In the genomic region with DNA sequence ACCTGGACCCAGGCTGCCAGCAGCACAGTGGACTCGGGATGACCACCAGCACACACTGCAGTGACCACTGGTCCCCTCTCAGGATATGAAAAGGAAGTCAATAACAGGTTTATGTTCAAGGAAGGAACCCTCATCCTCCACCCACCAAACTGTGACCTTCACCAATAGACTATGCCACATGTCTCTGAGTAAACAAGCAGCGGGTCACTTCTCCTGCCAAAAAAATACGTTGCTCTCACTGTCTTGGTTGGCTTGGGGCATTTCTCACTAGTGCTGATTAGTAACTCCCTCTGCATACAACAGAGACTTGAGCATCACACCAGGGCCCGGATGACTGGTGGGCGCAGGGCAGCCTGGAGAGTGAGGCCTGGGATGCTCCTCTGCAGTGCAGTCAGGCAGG, we compare ENCODE assay signal across 33 cellular contexts.
"Had no signal": no experiment of that assay in that cellular context is flagged by ENCODE, and none has a peak within 500 bp of the region (broad histone marks: within the 10 kb centered on the region; RNA-seq: fewer than 3 reads in every experiment).

No MANE protein-coding gene starts in this region.

- H3K27ac ChIP-seq: ascending aorta, Peyer's patch, SJSA1 had no signal

- H3K9me3 Mint-ChIP-seq: activated CD4-positive, alpha-beta T cell treated with anti-CD3 and anti-CD28 coated beads, Interleukin-2, amount 10 ng/mL, durations not matched to agents 7 days and 5 days; activated naive CD4-positive, alpha-beta T cell treated with anti-CD3 and anti-CD28 coated beads, Interleukin-2, amount 50 U/mL, for 24 hours; activated naive CD8-positive, alpha-beta T cell treated with anti-CD3 and anti-CD28 coated beads, Interleukin-2, amount 10 ng/mL, durations not matched to agents 7 days and 5 days; T-helper 1 cell treated with Interleukin-12 subunit alpha and Interleukin-12 subunit beta and Interleukin-4 antibody, amounts not matched to agents 30 μg/mL and 1 μg/mL, for 36 hours; T-helper 2 cell treated with Interferon-gamma antibody and Interleukin-4, amounts not matched to agents 5 μg/mL and 100 μg/mL, for 36 hours; WTC11 had no signal

- H3K4me2 ChIP-seq: SK-N-SH had no signal

- H3K4me3 Mint-ChIP-seq: activated CD4-positive, alpha-beta T cell treated with anti-CD3 and anti-CD28 coated beads for 36 hours; activated CD4-positive, alpha-beta T cell treated with anti-CD3 and anti-CD28 coated beads, Interleukin-2, amount 10 ng/mL, durations not matched to agents 7 days and 5 days; activated CD8-positive, alpha-beta T cell treated with anti-CD3 and anti-CD28 coated beads, Interleukin-2, amount 10 ng/mL, durations not matched to agents 7 days and 5 days; activated naive CD4-positive, alpha-beta T cell treated with anti-CD3 and anti-CD28 coated beads, Interleukin-2, amount 50 U/mL, for 24 hours; activated naive CD8-positive, alpha-beta T cell treated with anti-CD3 and anti-CD28 coated beads, Interleukin-2, amount 10 ng/mL, durations not matched to agents 7 days and 5 days; T-helper 1 cell treated with Interleukin-12 subunit alpha and Interleukin-12 subunit beta and Interleukin-4 antibody, amounts not matched to agents 30 μg/mL and 1 μg/mL, for 36 hours; T-helper 2 cell treated with Interferon-gamma antibody and Interleukin-4, amounts not matched to agents 5 μg/mL and 100 μg/mL, for 36 hours; WTC11 had no signal

- H3K27me3 ChIP-seq: ascending aorta, Peyer's patch, SJSA1 had no signal

- H3K4me3 ChIP-seq: ascending aorta, Peyer's patch, SJSA1 had no signal

- H3K9ac ChIP-seq: SK-N-SH had no signal

- FAIRE-seq: TTC549 had no signal

- H3K9me3 ChIP-seq: ascending aorta, Peyer's patch, SJSA1, SK-N-SH had no signal

- ATAC-seq: activated CD4-positive, alpha-beta T cell treated with anti-CD3 and anti-CD28 coated beads for 36 hours; activated CD4-positive, CD25-positive, alpha-beta regulatory T cell treated with anti-CD3 and anti-CD28 coated beads, Interleukin-2, amount 50 U/mL, for 24 hours; activated CD8-positive, alpha-beta T cell treated with anti-CD3 and anti-CD28 coated beads, Interleukin-2, amount 10 ng/mL, durations not matched to agents 7 days and 5 days; PC-3; WTC11 had no signal

- H3K27me3 Mint-ChIP-seq: activated CD4-positive, alpha-beta T cell treated with anti-CD3 and anti-CD28 coated beads for 36 hours; activated CD4-positive, alpha-beta T cell treated with anti-CD3 and anti-CD28 coated beads, Interleukin-2, amount 10 ng/mL, durations not matched to agents 7 days and 5 days; activated naive CD4-positive, alpha-beta T cell treated with anti-CD3 and anti-CD28 coated beads, Interleukin-2, amount 50 U/mL, for 24 hours; activated naive CD8-positive, alpha-beta T cell treated with anti-CD3 and anti-CD28 coated beads, Interleukin-2, amount 10 ng/mL, durations not matched to agents 7 days and 5 days had no signal

- H3K27ac Mint-ChIP-seq: activated CD4-positive, alpha-beta T cell treated with anti-CD3 and anti-CD28 coated beads for 36 hours; activated CD4-positive, alpha-beta T cell treated with anti-CD3 and anti-CD28 coated beads, Interleukin-2, amount 10 ng/mL, durations not matched to agents 7 days and 5 days; activated CD8-positive, alpha-beta T cell treated with anti-CD3 and anti-CD28 coated beads, Interleukin-2, amount 10 ng/mL, durations not matched to agents 7 days and 5 days; activated naive CD4-positive, alpha-beta T cell treated with anti-CD3 and anti-CD28 coated beads, Interleukin-2, amount 50 U/mL, for 24 hours; activated naive CD8-positive, alpha-beta T cell treated with anti-CD3 and anti-CD28 coated beads, Interleukin-2, amount 10 ng/mL, durations not matched to agents 7 days and 5 days; T-helper 1 cell treated with Interleukin-12 subunit alpha and Interleukin-12 subunit beta and Interleukin-4 antibody, amounts not matched to agents 30 μg/mL and 1 μg/mL, for 36 hours; T-helper 2 cell treated with Interferon-gamma antibody and Interleukin-4, amounts not matched to agents 5 μg/mL and 100 μg/mL, for 36 hours; WTC11 had no signal

- H3K4me1 Mint-ChIP-seq: WTC11 had no signal

- DNase-seq: activated CD4-positive, alpha-beta T cell treated with anti-CD3 and anti-CD28 coated beads for 36 hours; activated CD4-positive, alpha-beta T cell treated with anti-CD3 and anti-CD28 coated beads, Interleukin-2, amount 10 ng/mL, durations not matched to agents 7 days and 5 days; activated CD4-positive, alpha-beta T cell treated with anti-CD3 and anti-CD28 coated beads, Interleukin-2, amount 50 U/mL, for 48 hours; activated CD8-positive, alpha-beta T cell treated with anti-CD3 and anti-CD28 coated beads, Interleukin-2, amount 10 ng/mL, durations not matched to agents 7 days and 5 days; activated effector memory CD4-positive, alpha-beta T cell treated with Interleukin-2 at 50 U/mL for 16 hours; activated naive CD8-positive, alpha-beta T cell treated with anti-CD3 and anti-CD28 coated beads, Interleukin-2, amount 10 ng/mL, durations not matched to agents 7 days and 5 days; activated T-cell treated with anti-CD3 and anti-CD28 coated beads, Interleukin-2, amount 50 U/mL, for 48 hours; amygdala; caudate nucleus; NCI-H1092 treated with DMSO at 0.1 percent for 48 hours; NCI-H1417; NCI-H146; NCI-H187; NCI-H2029 treated with DMSO at 0.1 percent for 48 hours; NCI-H2107; NCI-H2171; NCI-H510A; NCI-H526; NCI-H748 treated with DMSO at 0.1 percent for 48 hours; NK-92 treated with Interleukin-12 subunit alpha and Interleukin-12 subunit beta, amount 100 ng/mL, for 24 hours; PC-3; Peyer's patch; RPMI8226; SHP77 treated with DMSO at 0.1 percent for 48 hours; SK-N-SH had no signal

- H3K4me1 ChIP-seq: ascending aorta, Peyer's patch, SJSA1 had no signal
